8 cellular contexts compared by ENCODE assay signal in the genomic region with DNA sequence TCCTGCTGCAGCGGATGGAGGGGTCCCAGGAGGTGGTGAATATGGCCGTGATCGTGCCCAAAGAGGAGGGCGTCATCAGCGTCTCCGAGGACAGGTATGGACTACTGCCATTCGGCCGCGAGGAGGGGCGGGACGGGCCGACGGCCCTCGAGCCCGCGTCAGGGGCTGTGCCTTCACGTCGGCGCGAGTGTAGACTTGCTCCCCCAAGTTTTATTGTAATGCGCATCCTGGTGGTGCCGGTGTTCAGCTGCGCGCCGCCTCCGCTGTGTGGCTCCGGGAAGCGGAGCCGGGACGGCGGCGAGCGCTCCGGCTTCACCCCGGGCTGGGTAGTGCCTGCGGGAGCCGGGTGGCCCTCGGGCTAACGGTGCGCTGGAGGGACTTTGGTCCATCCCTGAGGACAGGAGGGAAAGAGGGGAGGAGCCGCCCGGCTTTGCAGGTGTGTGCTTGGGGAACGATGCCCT. TPM values are rescaled to one million over a fixed set of nuclear protein-coding genes. Genes with fewer than 3 reads are reported as not detected.
DNase-seq lines count a peak whose midpoint lies in the region; ATAC-seq and TF ChIP-seq lines count a peak whose summit lies in the region.

No MANE protein-coding gene starts in this region.

- peaks cover 0 to 4% of the 10 kb centered on the region in 2 experiments for H3K36me3 ChIP-seq in SK-N-SH (replicated peaks in 1 of 2; ENCODE audit: control insufficient read depth in 1 of 2, insufficient read depth in 2 of 2, low read length in 1 of 2)

- H3K9me2 ChIP-seq in SK-N-SH: no peaks in the 10 kb centered on the region

- H3K27me3 ChIP-seq in SK-N-SH (ENCODE audit: insufficient read depth) (no peaks in the 10 kb centered on the region), right cardiac atrium (ENCODE audit: control insufficient read depth, insufficient read depth) (no peaks in the 10 kb centered on the region)

- no peak for TF ChIP-seq EP300 in SK-N-SH (IDR thresholded peaks at IDR 0.05; ENCODE audit: borderline replicate concordance in 1 of 2, low read depth in 1 of 2, low read length in 1 of 2)

- peak; percentile 51 for DNase-seq in Calu3
- DNase-seq in SK-N-SH: peak; percentile 65
- peak; percentile 38 for DNase-seq in amniotic epithelial cell (ENCODE audit: low read depth)
- peak; percentile 65 to 86 (median 84) for DNase-seq in right cardiac atrium
- DNase-seq in retinal pigment epithelial cell (ENCODE audit: low read depth): no peak
- DNase-seq in SK-N-DZ (ENCODE audit: low spot score): no peak

- intact Hi-C loops in Calu3 (cut with micrococcal nuclease; ENCODE audit: unreplicated experiment) (loop anchor here (2.0 to 10.0 kb wide), 2 partner anchors 144 to 210 kb away; no protein-coding TSS in a partner anchor), right cardiac atrium (cut with DNase I) (loop anchor here (5.0 to 10.0 kb wide), 4 partner anchors 132 to 220 kb away; partner anchors contain the start of genes INTS6 (in 3 of the 4) and DHRS12 (in 2 of the 4))

- peak overlapping the region; percentile 79 for H3K4me2 ChIP-seq in SK-N-SH

- H3K27me3 Mint-ChIP-seq in Calu3 (ENCODE audit: unreplicated experiment): no peaks in the 10 kb centered on the region

- ATAC-seq in GM19467 (IDR thresholded peaks at IDR 0.05; ENCODE audit: unreplicated experiment) (peak; percentile 34), HG03575 (IDR thresholded peaks at IDR 0.05; ENCODE audit: extremely low read depth, insufficient number of reproducible peaks, low FRiP score, unreplicated experiment) (peak; percentile 12), right cardiac atrium (peak; percentile 24 to 44)

- peaks cover 13% of the 10 kb centered on the region for H3K4me1 Mint-ChIP-seq in Calu3 (ENCODE audit: low read depth, unreplicated experiment)

- peaks cover 13% of the 10 kb centered on the region for H3F3A ChIP-seq in SK-N-SH (replicated peaks; ENCODE audit: insufficient read depth)

- H3K9me3 ChIP-seq in SK-N-SH (no peaks in the 10 kb centered on the region), right cardiac atrium (ENCODE audit: control insufficient read depth, low read length) (no peaks in the 10 kb centered on the region)

- H3K27ac ChIP-seq in SK-N-SH (ENCODE audit: low read depth in 2 of 2, low read length in 1 of 2): peak overlapping the region; percentile 89 to 93
- H3K27ac ChIP-seq in right cardiac atrium (ENCODE audit: low read length): peak overlapping the region; percentile 21

- H4K20me1 ChIP-seq in SK-N-SH (ENCODE audit: insufficient read depth): no peaks in the 10 kb centered on the region; the same call in 1 of the 2 replicates

- no CpG with 5 or more reads among the region's 43 CpGs for WGBS in SK-N-SH (ENCODE audit: low lambda C conversion rate)
- under 1% methylated on average over 43 of the region's 43 CpGs for WGBS in right cardiac atrium

- H3K9me3 Mint-ChIP-seq in Calu3 (ENCODE audit: low read depth, unreplicated experiment): no peaks in the 10 kb centered on the region

- no peak for TF ChIP-seq CTCF in Calu3 (IDR thresholded peaks at IDR 0.05; ENCODE audit: unreplicated experiment)
- TF ChIP-seq CTCF in SK-N-SH (IDR thresholded peaks at IDR 0.05): 0 out of 2 replicates have a peak, but pooled peaks have one; percentile 13
- TF ChIP-seq CTCF in retinal pigment epithelial cell (conservative IDR thresholded peaks at IDR 0.05; ENCODE audit: low read depth, low read length): no peak

- CTCF ChIA-PET in Calu3 (lab: Charles Lee) (no interaction called here), SK-N-SH (lab: Yijun Ruan, JAX) (interaction anchor here (0.8 to 2.9 kb wide), 6 partner anchors 15 to 231 kb away, joined by 3 to 25 read pairs (median 4); no protein-coding TSS in a partner anchor)

- no peak for TF ChIP-seq RAD21 in SK-N-SH (IDR thresholded peaks at IDR 0.05; ENCODE audit: low read length)

- H3K4me3 ChIP-seq in SK-N-SH (ENCODE audit: low read depth in 2 of 2, low read length in 1 of 2) (peak overlapping the region; percentile 83 to 98), right cardiac atrium (ENCODE audit: low read length) (peak overlapping the region; percentile 56), retinal pigment epithelial cell (ENCODE audit: low read length) (peak overlapping the region; percentile 91)

- H3K36me3 Mint-ChIP-seq in Calu3 (ENCODE audit: insufficient read depth, unreplicated experiment): peaks cover 19% of the 10 kb centered on the region

- H3K9ac ChIP-seq in SK-N-SH: peak overlapping the region; percentile 86

- peak overlapping the region; percentile 84 for H3K4me3 Mint-ChIP-seq in Calu3 (ENCODE audit: low read depth, unreplicated experiment)

- H2AFZ ChIP-seq in SK-N-SH (ENCODE audit: low read depth): peak overlapping the region; percentile 80

- peak overlapping the region; percentile 60 for H3K27ac Mint-ChIP-seq in Calu3 (ENCODE audit: unreplicated experiment)

- POLR2A ChIA-PET in SK-N-SH (lab: Yijun Ruan, JAX): interaction anchor here (0.8 to 3.3 kb wide), 7 partner anchors 37 to 217 kb away, joined by 3 to 31 read pairs (median 4); partner anchors contain the start of gene INTS6

- no TSS peak for BruUV-seq in Calu3 (replicated peaks; lab: Mats Ljungman, UMichigan)

- H3K79me2 ChIP-seq in SK-N-SH (ENCODE audit: insufficient read depth): peaks cover 54% of the 10 kb centered on the region

- H3K4me1 ChIP-seq in SK-N-SH (ENCODE audit: control insufficient read depth in 1 of 2, insufficient read depth in 2 of 2, low read depth in 1 of 2, low read length in 1 of 2): peaks cover 12 to 22% of the 10 kb centered on the region in 2 experiments; a peak in 3 of 4 replicates
- no peaks in the 10 kb centered on the region for H3K4me1 ChIP-seq in right cardiac atrium (ENCODE audit: control insufficient read depth, insufficient read depth, low read length)

TF ChIP-seq in SK-N-SH, 30 proteins besides CTCF, POLR2A, EP300 and RAD21:
- TF ChIP-seq FOXJ3 (CRISPR knock-in tag; IDR thresholded peaks at IDR 0.05) (0 out of 2 replicates have a peak, but pooled peaks have one; percentile 5), TAF1 (IDR thresholded peaks at IDR 0.05; ENCODE audit: borderline replicate concordance, low read depth, low read length) (0 out of 2 replicates have a peak, but pooled peaks have one; percentile 45), USF1 (IDR thresholded peaks at IDR 0.05; ENCODE audit: borderline replicate concordance, low read depth) (no peak), SMC3 (IDR thresholded peaks at IDR 0.05; ENCODE audit: low read depth, low read length) (peak; percentile 26; the same call in 1 of the 2 replicates)

RNA-seq across cellular contexts. Expression of gene WDFY2, which starts 0.5 kb away (rescaled TPM):
- total RNA-seq in Calu3 (2022): 5.9 and 6.3 TPM in 2 replicates
- polyA plus RNA-seq in SK-N-SH (2012; rRNA removed): 4.1 and 5.4 TPM in 2 replicates
- polyA plus RNA-seq in SK-N-SH (2012; cell fraction: cytosol; rRNA removed): 2.6 and 2.9 TPM in 2 replicates
- polyA plus RNA-seq in SK-N-SH (2012; cell fraction: nucleus; rRNA removed): 15.1 and 20.4 TPM in 2 replicates
- total RNA-seq in right cardiac atrium: 1 to 10 TPM; 4.9 to 7.9 (median 6.4) TPM
- polyA plus RNA-seq in right cardiac atrium: 2.6 TPM
- polyA plus RNA-seq in SK-N-DZ (2014; cell fraction: cytosol; rRNA removed): 3.0 and 3.1 TPM in 2 replicates
- 9.2 and 17.3 TPM in 2 replicates for polyA plus RNA-seq in SK-N-DZ (2014; cell fraction: nucleus; rRNA removed)

Comparison
In these comparisons a context has a peak if more than half of its experiments do, and no peak if none do; other contexts are left out.
1. DNase-seq: peak in Calu3 (single experiment), SK-N-SH (single experiment), amniotic epithelial cell (single experiment) and right cardiac atrium (3 of 3); none in retinal pigment epithelial cell (single experiment) and SK-N-DZ (single experiment).
2. Peak in every context shown above with its lines, with median percentiles within 50 percentile points of each other: ATAC-seq and H3K4me3 ChIP-seq.